Comparison of ENCODE assay signal across 8 cellular contexts in genomic region chr1:121097127-121097866, GRCh38.
DNase-seq lines count a peak whose midpoint lies in the region; ATAC-seq and TF ChIP-seq lines count a peak whose summit lies in the region.
"Not testable (repeated sequence)": the region's sequence is repeated elsewhere in the genome, so short reads cannot be mapped to it uniquely, and the experiment has no call there.

No MANE protein-coding gene starts in this region.

- CTCF ChIA-PET in CD4-positive, alpha-beta T cell (lab: Charles Lee): interaction anchor here (1.0 kb wide), 1 partner anchor 1958 kb away, joined by 3 read pairs; no protein-coding TSS in a partner anchor

- H3K27me3 Mint-ChIP-seq in CD4-positive, alpha-beta T cell; memory B cell: not testable (repeated sequence)

- H3K4me3 Mint-ChIP-seq in CD4-positive, alpha-beta T cell: peak overlapping the region; percentile 74
- H3K4me3 Mint-ChIP-seq in memory B cell: peak overlapping the region; percentile 73

- intact Hi-C loops in CD4-positive, alpha-beta T cell (cut with DNase I, micrococcal nuclease): not testable (repeated sequence)

- not testable (repeated sequence) for H3K27ac ChIP-seq in CD4-positive, alpha-beta T cell (ENCODE audit: low read depth, low read length)

- not testable (repeated sequence) for H3K9me3 ChIP-seq in CD4-positive, alpha-beta T cell (ENCODE audit: control insufficient read depth, low read length)

- peak; percentile 89 for ATAC-seq in CD4-positive, alpha-beta T cell (ENCODE audit: poor library complexity)
- ATAC-seq in GM21360 (IDR thresholded peaks at IDR 0.05; ENCODE audit: unreplicated experiment): peak; percentile 93
- ATAC-seq in HG03521 (IDR thresholded peaks at IDR 0.05; ENCODE audit: unreplicated experiment): peak; percentile 90
- peak; percentile 84 for ATAC-seq in memory B cell (ENCODE audit: low read depth)

- POLR2A ChIA-PET in CD4-positive, alpha-beta T cell (lab: Charles Lee): not testable (repeated sequence)

- H3K36me3 Mint-ChIP-seq in CD4-positive, alpha-beta T cell (ENCODE audit: low read depth); memory B cell: not testable (repeated sequence)

- not testable (repeated sequence) for H3K4me1 Mint-ChIP-seq in CD4-positive, alpha-beta T cell (ENCODE audit: low read depth); memory B cell

- H3K27me3 ChIP-seq in CD4-positive, alpha-beta T cell (ENCODE audit: control insufficient read depth, insufficient read depth, low read length): not testable (repeated sequence)

- TF ChIP-seq CTCF in CD4-positive, alpha-beta T cell (IDR thresholded peaks at IDR 0.05): peak; percentile 34

- H3K9me3 Mint-ChIP-seq in CD4-positive, alpha-beta T cell; memory B cell: not testable (repeated sequence)

- peak; percentile 66 to 86 (median 78) for DNase-seq in CD4-positive, alpha-beta T cell
- DNase-seq in NK-92 treated with Interleukin-12 subunit alpha and Interleukin-12 subunit beta, amount 100 ng/mL, for 24 hours (lab: John Stamatoyannopoulos, UW): peak; percentile 72
- peak; percentile 95 for DNase-seq in activated CD8-positive, alpha-beta memory T cell treated with anti-CD3 and anti-CD28 coated beads for 24 hours
- DNase-seq in effector CD4-positive, alpha-beta T cell: peak; percentile 75
- DNase-seq in memory B cell (ENCODE audit: low spot score in 2 of 2): peak; percentile 85
- peak; percentile 79 for DNase-seq in stimulated activated CD4-positive, alpha-beta T cell treated with anti-CD3 and anti-CD28 coated beads, Interleukin-4, amount 100 ng/mL, for 48 hours (ENCODE audit: low read depth in 2 of 2)

- H3K27ac Mint-ChIP-seq in CD4-positive, alpha-beta T cell: peak overlapping the region; percentile 33
- H3K27ac Mint-ChIP-seq in memory B cell: peak overlapping the region; percentile 67
